Comparison of ENCODE assay signal across 15 cellular contexts in the genomic region with DNA sequence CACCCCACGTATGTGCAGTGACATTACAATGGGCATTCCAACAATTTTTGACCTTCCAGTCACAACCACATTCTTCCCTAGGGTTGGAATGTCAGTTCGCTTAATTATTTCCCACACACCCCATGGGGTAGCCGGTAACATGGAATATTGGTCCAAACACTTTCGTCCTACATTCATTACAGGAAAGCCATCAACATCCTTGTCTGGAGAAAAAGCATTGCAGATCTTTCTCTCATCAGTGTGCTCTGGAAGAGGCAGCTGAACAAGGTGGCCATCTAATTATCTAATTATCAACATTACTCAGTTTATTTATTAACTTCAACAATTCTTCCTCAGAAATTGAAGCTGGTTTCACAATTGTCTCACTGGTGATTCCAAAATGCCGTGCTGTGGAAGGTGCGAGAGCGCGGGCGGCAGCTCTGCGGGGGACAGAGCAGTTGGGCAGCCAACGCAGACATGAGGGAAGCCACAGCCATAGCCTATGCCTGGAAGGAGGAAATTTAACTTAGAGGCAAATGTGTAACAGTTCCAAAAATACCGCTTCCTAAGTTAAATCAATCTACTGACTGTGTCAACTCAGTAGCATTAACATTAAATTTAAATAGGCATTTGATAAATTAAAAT.
"Had no signal": no experiment of that assay in that cellular context is flagged by ENCODE, and none has a peak within 500 bp of the region (broad histone marks: within the 10 kb centered on the region; RNA-seq: fewer than 3 reads in every experiment).

No MANE protein-coding gene starts in this region.

- ATAC-seq: activated CD8-positive, alpha-beta memory T cell treated with anti-CD3 and anti-CD28 coated beads, Interleukin-2, amount 10 ng/mL, durations not matched to agents 7 days and 5 days; activated CD8-positive, alpha-beta T cell treated with anti-CD3 and anti-CD28 coated beads, Interleukin-2, amount 10 ng/mL, durations not matched to agents 7 days and 5 days; activated naive CD8-positive, alpha-beta T cell treated with anti-CD3 and anti-CD28 coated beads, Interleukin-2, amount 50 U/mL, for 24 hours; gastrocnemius medialis; natural killer cell treated with Interleukin-12 subunit alpha and Interleukin-12 subunit beta and Interleukin-15 and Interleukin-18, amount 100 ng/mL, for 72 hours; right cardiac atrium; upper lobe of right lung had no signal

- FAIRE-seq: bronchial epithelial cell, keratinocyte had no signal

- DNase-seq: activated B cell treated with CpG ODN at 0.5 μM for 24 hours; activated CD8-positive, alpha-beta memory T cell treated with anti-CD3 and anti-CD28 coated beads, Interleukin-2, amount 10 ng/mL, durations not matched to agents 7 days and 5 days; activated CD8-positive, alpha-beta T cell treated with anti-CD3 and anti-CD28 coated beads, Interleukin-2, amount 10 ng/mL, durations not matched to agents 7 days and 5 days; activated naive CD8-positive, alpha-beta T cell treated with anti-CD3 and anti-CD28 coated beads, Interleukin-2, amount 50 U/mL, for 24 hours; activated T-cell treated with anti-CD3 and anti-CD28 coated beads, Interleukin-2, amount 50 U/mL, for 48 hours; gastrocnemius medialis; right cardiac atrium; stimulated activated CD4-positive, alpha-beta T cell treated with anti-CD3 and anti-CD28 coated beads, Interleukin-15, amount 100 ng/mL, for 24 hours; stimulated activated CD4-positive, alpha-beta T cell treated with anti-CD3 and anti-CD28 coated beads, Interleukin-2, amount 100 ng/mL, for 24 hours; stimulated activated naive CD4-positive, alpha-beta T cell; tibial artery; upper lobe of right lung had no signal
